8 cellular contexts compared by ENCODE assay signal in the genomic region with DNA sequence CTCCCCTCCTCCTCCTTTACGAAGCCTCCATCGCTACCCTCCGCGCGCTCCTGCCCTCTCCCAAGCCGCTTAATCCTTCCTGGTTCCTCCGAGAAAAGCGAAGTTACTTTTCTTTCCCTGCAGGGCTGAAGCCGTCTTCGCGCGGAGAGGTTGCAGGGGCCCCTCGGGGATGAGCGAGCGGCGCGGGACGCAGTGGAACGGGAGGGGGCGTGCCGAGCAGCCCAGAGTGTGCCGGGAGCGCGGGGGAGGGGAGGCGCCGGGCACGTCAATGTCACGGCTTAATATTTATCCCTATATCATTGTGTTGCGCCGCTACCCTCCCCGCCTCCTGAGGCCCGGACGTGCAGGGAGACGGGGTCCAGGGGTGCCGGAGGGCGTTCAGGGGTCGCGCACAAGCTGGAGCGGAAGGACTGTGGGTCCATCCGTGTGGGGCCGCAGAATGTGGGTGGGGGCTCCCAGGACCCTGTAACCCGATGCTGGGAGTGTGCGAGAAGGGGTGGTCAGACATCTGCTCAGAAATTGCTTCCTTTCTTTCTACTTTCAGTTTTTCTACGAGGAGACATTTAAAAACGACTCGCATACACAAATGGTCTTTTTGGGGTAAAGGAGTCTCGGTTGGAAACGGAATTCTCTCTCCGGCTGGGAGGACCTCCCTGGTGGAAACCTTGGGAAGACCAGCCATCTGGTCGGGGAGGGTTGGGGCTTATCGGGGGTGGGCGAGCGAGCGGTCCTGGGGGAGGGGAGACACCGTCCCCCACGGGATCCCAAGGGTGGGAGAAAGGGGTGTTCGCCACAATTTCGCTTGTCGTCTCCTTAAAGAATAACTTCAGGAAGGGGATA. TPM values are rescaled to one million over a fixed set of nuclear protein-coding genes. Genes with fewer than 3 reads are reported as not detected.
A peak's percentile ranks its signal among the peaks of the same experiment; 100 is the strongest.
DNase-seq lines count a peak whose midpoint lies in the region; ATAC-seq and TF ChIP-seq lines count a peak whose summit lies in the region.

No MANE protein-coding gene starts in this region.

- H3K9me3 ChIP-seq in SJCRH30 (replicated peaks) (no peaks in the 10 kb centered on the region), transverse colon (no peaks in the 10 kb centered on the region)

- ATAC-seq in GM19397 (IDR thresholded peaks at IDR 0.05; ENCODE audit: unreplicated experiment) = peak; percentile 51
- peak; percentile 23 for ATAC-seq in HG03558 (IDR thresholded peaks at IDR 0.05; ENCODE audit: extremely low read depth, unreplicated experiment)
- ATAC-seq in omental fat pad (ENCODE audit: low FRiP score) = peak; percentile 60

- peak overlapping the region; percentile 92 for H3K27ac ChIP-seq in SJCRH30
- peak overlapping the region; percentile 92 to 94 (median 93) for H3K27ac ChIP-seq in transverse colon

- peak; percentile 92 for DNase-seq in DMS 273 (lab: John Stamatoyannopoulos, UW; ENCODE audit: unreplicated experiment)
- DNase-seq in SJCRH30 = peak; percentile 85 to 89
- peak; percentile 86 for DNase-seq in activated naive CD4-positive, alpha-beta T cell treated with anti-CD3 and anti-CD28 coated beads, Interleukin-2, amount 10 ng/mL, durations not matched to agents 7 days and 5 days
- DNase-seq in globus pallidus (ENCODE audit: low spot score) = peak; percentile 73
- DNase-seq in omental fat pad (ENCODE audit: low spot score) = peak; percentile 61
- peak; percentile 88 for DNase-seq in transverse colon

- H3K27me3 Mint-ChIP-seq in activated naive CD4-positive, alpha-beta T cell treated with anti-CD3 and anti-CD28 coated beads, Interleukin-2, amount 10 ng/mL, durations not matched to agents 7 days and 5 days = peaks cover 29% of the 10 kb centered on the region

- no peaks in the 10 kb centered on the region for H3K9me3 Mint-ChIP-seq in activated naive CD4-positive, alpha-beta T cell treated with anti-CD3 and anti-CD28 coated beads, Interleukin-2, amount 10 ng/mL, durations not matched to agents 7 days and 5 days

- in situ Hi-C loops in transverse colon (cut with MboI; ENCODE audit: low pct_ligation_motif_present in 1 of 4, low pct_unique_long_range_greater_than_20kb in 1 of 4, low sequenced_read_pairs in 3 of 4) = loop anchor here (5.0 to 10.0 kb wide), 4 partner anchors 139 to 209 kb away; no protein-coding TSS in a partner anchor

- peaks cover 46% of the 10 kb centered on the region for H3K36me3 ChIP-seq in SJCRH30
- no peaks in the 10 kb centered on the region for H3K36me3 ChIP-seq in transverse colon

- H3K4me1 ChIP-seq in SJCRH30 = peaks cover 17% of the 10 kb centered on the region
- peaks cover 13 to 43% (median 30%) of the 10 kb centered on the region in 4 donors for H3K4me1 ChIP-seq in transverse colon

- H3K4me3 Mint-ChIP-seq in activated naive CD4-positive, alpha-beta T cell treated with anti-CD3 and anti-CD28 coated beads, Interleukin-2, amount 10 ng/mL, durations not matched to agents 7 days and 5 days = peak overlapping the region; percentile 86

- H3K27me3 ChIP-seq in SJCRH30 (no peaks in the 10 kb centered on the region), transverse colon (no peaks in the 10 kb centered on the region)

- H3K36me3 Mint-ChIP-seq in activated naive CD4-positive, alpha-beta T cell treated with anti-CD3 and anti-CD28 coated beads, Interleukin-2, amount 10 ng/mL, durations not matched to agents 7 days and 5 days = peaks cover 48% of the 10 kb centered on the region

- no peak for TF ChIP-seq EP300 in transverse colon (IDR thresholded peaks at IDR 0.05; ENCODE audit: low read depth)

- CTCF ChIA-PET in activated naive CD4-positive, alpha-beta T cell treated with anti-CD3 and anti-CD28 coated beads, Interleukin-2, amount 10 ng/mL, durations not matched to agents 7 days and 5 days (lab: Charles Lee) = interaction anchor here (0.7 to 3.7 kb wide), 10 partner anchors 11 to 284 kb away, joined by 3 to 40 read pairs (median 6); a partner anchor contains a TSS

- peaks cover 39% of the 10 kb centered on the region for H3K4me1 Mint-ChIP-seq in activated naive CD4-positive, alpha-beta T cell treated with anti-CD3 and anti-CD28 coated beads, Interleukin-2, amount 10 ng/mL, durations not matched to agents 7 days and 5 days

- intact Hi-C loops in transverse colon (cut with DNase I; ENCODE audit: low total_unique reads) = loop anchor here (5.0 to 10.0 kb wide), 2 partner anchors 117 to 219 kb away; no protein-coding TSS in a partner anchor

- H3K4me3 ChIP-seq in SJCRH30 (peak overlapping the region; percentile 81), transverse colon (peak overlapping the region; percentile 65 to 89 (median 80))

- peak overlapping the region; percentile 96 for H3K27ac Mint-ChIP-seq in activated naive CD4-positive, alpha-beta T cell treated with anti-CD3 and anti-CD28 coated beads, Interleukin-2, amount 10 ng/mL, durations not matched to agents 7 days and 5 days

- TF ChIP-seq CTCF in omental fat pad (IDR thresholded peaks at IDR 0.05) (no peak), transverse colon (IDR thresholded peaks at IDR 0.05) (peak in 3 of 5 experiments; percentile 13 to 21 (median 14))

- 1% methylated on average over 59 of the region's 59 CpGs; no CpG with 5 or more reads in 1 of the 2 donors for WGBS in transverse colon (ENCODE audit: low coverage in 1 of 2), 2 donors

- TF ChIP-seq POLR2A in transverse colon (IDR thresholded peaks at IDR 0.05) = peak; percentile 55

RNA-seq across cellular contexts. Expression of a gene that starts 2.4 kb away (rescaled TPM):
- 184 and 194 TPM in 2 replicates for total RNA-seq in SJCRH30 (2014; rRNA removed; shearing (Covaris generic))
- 10 to 100 TPM; 18.9 to 30.3 (median 24.2) TPM for total RNA-seq in omental fat pad
- 10 to 100 TPM; 12.9 to 32.7 (median 21.6) TPM for total RNA-seq in transverse colon

Comparison
In these comparisons a context has a peak if more than half of its experiments do, and no peak if none do; other contexts are left out.
1. Peak in every context shown above with its lines: DNase-seq, ATAC-seq, H3K4me3 ChIP-seq and H3K27ac ChIP-seq.
2. CTCF ChIP-seq: peak in transverse colon (3 of 5); none in omental fat pad (0 of 3).